ENCODE assay signal across 21 cellular contexts in genomic region chr5:143393516-143393915, GRCh38. TPM values are rescaled to one million over a fixed set of nuclear protein-coding genes. Genes with fewer than 3 reads are reported as not detected.
DNase-seq lines count a peak whose midpoint lies in the region; ATAC-seq, FAIRE-seq and TF ChIP-seq lines count a peak whose summit lies in the region.
"Had no signal": no experiment of that assay in that cellular context is flagged by ENCODE, and none has a peak within 500 bp of the region (broad histone marks: within the 10 kb centered on the region; RNA-seq: fewer than 3 reads in every experiment).

No MANE protein-coding gene starts in this region.

- H3K4me2 ChIP-seq in HepG2 (ENCODE audit: low read depth, low read length) (no peak overlapping the region), H9 (ENCODE audit: insufficient read depth, insufficient read length, low read length) (no peak overlapping the region)

- H3K4me1 ChIP-seq in liver (ENCODE audit: control insufficient read depth in 4 of 4, insufficient read depth in 4 of 4, low read length in 3 of 4) (peaks cover 0 to 83% (median 39%) of the 10 kb centered on the region in 4 donors), HepG2 (ENCODE audit: insufficient read depth, low read length) (peaks cover 53% of the 10 kb centered on the region), Panc1 (ENCODE audit: control insufficient read depth, insufficient read depth, low read length) (peaks cover 47% of the 10 kb centered on the region), lower lobe of right lung (peaks cover 94% of the 10 kb centered on the region), H9 (ENCODE audit: insufficient read depth, low read length) (no peaks in the 10 kb centered on the region)

- peaks cover 1% of the 10 kb centered on the region for H3K27me3 Mint-ChIP-seq in progenitor cell of endocrine pancreas
- H3K27me3 Mint-ChIP-seq in H9 (ENCODE audit: low read depth) = no peaks in the 10 kb centered on the region
- H3K27me3 Mint-ChIP-seq: stimulated activated naive CD8-positive, alpha-beta T cell treated with anti-CD3 and anti-CD28 coated beads, Interleukin-15, Interleukin-2, amounts not matched to agents 100 ng/mL and 50 ng/mL, for 24 hours had no signal

- CTCF ChIA-PET in HepG2 (lab: Yijun Ruan, JAX; ENCODE audit: low intra/inter-chr PET ratio, low total read pairs) = no interaction called here
- CTCF ChIA-PET in Panc1 (lab: Charles Lee) = no interaction called here

- intact Hi-C loops in HepG2 (cut with micrococcal nuclease; ENCODE audit: unreplicated experiment) (no loop called here), Panc1 (cut with micrococcal nuclease; ENCODE audit: unreplicated experiment) (loop anchor here (10.0 kb wide), 1 partner anchor 89 kb away; no protein-coding TSS in a partner anchor), lower lobe of right lung (cut with DNase I) (no loop called here)

- H3K9ac ChIP-seq in liver (ENCODE audit: low read depth in 1 of 2, low read length in 2 of 2) (no peak overlapping the region), HepG2 (ENCODE audit: insufficient read depth, low read depth, low read length) (no peak overlapping the region), H9 (ENCODE audit: extremely low read depth, insufficient read length, low read length) (no peak overlapping the region)

- WGBS in liver = 51% methylated on average over 1 of the region's 1 CpG
- WGBS in HepG2 (ENCODE audit: low lambda C conversion rate) = 88% methylated on average over 1 of the region's 1 CpG
- WGBS in H9 (ENCODE audit: extremely low coverage, insufficient read length, low lambda C conversion rate) = no CpG with 5 or more reads among the region's 1 CpG

- H3K23me2 ChIP-seq in H9 (ENCODE audit: insufficient read length, low read depth, low read length, poor library complexity, severe bottlenecking) = no peaks in the 10 kb centered on the region

- H3K36me3 ChIP-seq in liver (ENCODE audit: control insufficient read depth in 4 of 4, insufficient read depth in 3 of 4, low read depth in 1 of 4, low read length in 3 of 4) (no peaks in the 10 kb centered on the region), HepG2 (replicated peaks in 1 of 2; ENCODE audit: control insufficient read depth in 1 of 2, insufficient read depth in 2 of 2, low read length in 2 of 2) (no peaks in the 10 kb centered on the region), Panc1 (ENCODE audit: control insufficient read depth, insufficient read depth, low read length) (no peaks in the 10 kb centered on the region; the same call in 1 of the 2 replicates), lower lobe of right lung (no peaks in the 10 kb centered on the region)

- no peak overlapping the region for H3K4me3 Mint-ChIP-seq in progenitor cell of endocrine pancreas (ENCODE audit: low read depth)
- no peak overlapping the region for H3K4me3 Mint-ChIP-seq in H9
- H3K4me3 Mint-ChIP-seq: stimulated activated naive CD8-positive, alpha-beta T cell treated with anti-CD3 and anti-CD28 coated beads, Interleukin-15, Interleukin-2, amounts not matched to agents 100 ng/mL and 50 ng/mL, for 24 hours had no signal

- H2AK5ac ChIP-seq in H9 (ENCODE audit: insufficient read length, low read length) = no peak overlapping the region

- H3K18ac ChIP-seq in H9 (ENCODE audit: insufficient read length, low read depth, low read length) = no peak overlapping the region

- no peak overlapping the region for H2BK120ac ChIP-seq in H9 (ENCODE audit: low read depth, low read length, poor library complexity, severe bottlenecking)

- BruUV-seq in HepG2 (replicated peaks; lab: Mats Ljungman, UMichigan) = no TSS peak
- BruUV-seq in Panc1 (replicated peaks; lab: Mats Ljungman, UMichigan) = no TSS peak

- POLR2A ChIA-PET in HepG2 (lab: Yijun Ruan, JAX) = interaction anchor here (1.5 kb wide), 1 partner anchor 11 kb away, joined by 7 read pairs; the partner anchor contains the start of gene NR3C1
- POLR2A ChIA-PET in Panc1 (lab: Charles Lee) = interaction anchor here (0.6 kb wide), 1 partner anchor 285 kb away, joined by 3 read pairs; no protein-coding TSS in a partner anchor

- H2BK12ac ChIP-seq in H9 (ENCODE audit: insufficient read length, low read depth, low read length) = no peak overlapping the region

- H2AFZ ChIP-seq in HepG2 (ENCODE audit: low read length) (no peak overlapping the region), H9 (ENCODE audit: low read length) (no peak overlapping the region)

- H3K27ac Mint-ChIP-seq in progenitor cell of endocrine pancreas (no peak overlapping the region), H9 (peak overlapping the region in 1 of 3 experiments; percentile 40; a peak in 1 of 7 replicates)
- H3K27ac Mint-ChIP-seq: stimulated activated naive CD8-positive, alpha-beta T cell treated with anti-CD3 and anti-CD28 coated beads, Interleukin-15, Interleukin-2, amounts not matched to agents 100 ng/mL and 50 ng/mL, for 24 hours had no signal

- H3K9me3 ChIP-seq in liver (ENCODE audit: control insufficient read depth in 4 of 4, low read length in 3 of 4) (no peaks in the 10 kb centered on the region), HepG2 (ENCODE audit: low read length) (no peaks in the 10 kb centered on the region), Panc1 (ENCODE audit: control insufficient read depth, insufficient read depth, low read depth, low read length) (no peaks in the 10 kb centered on the region), lower lobe of right lung (no peaks in the 10 kb centered on the region), H9 (ENCODE audit: control insufficient read depth, low read depth, low read length) (no peaks in the 10 kb centered on the region)

- TF ChIP-seq CTCF in liver (IDR thresholded peaks at IDR 0.05; ENCODE audit: low read depth, low read length, missing input control) = no peak
- no peak for TF ChIP-seq CTCF in HepG2 (CRISPR knock-in tag; IDR thresholded peaks at IDR 0.05)
- no peak for TF ChIP-seq CTCF in Panc1 (IDR thresholded peaks at IDR 0.05)
- no peak for TF ChIP-seq CTCF in lower lobe of right lung (IDR thresholded peaks at IDR 0.05)
- TF ChIP-seq CTCF in progenitor cell of endocrine pancreas (IDR thresholded peaks at IDR 0.05; ENCODE audit: unreplicated experiment) = no peak
- no peak for TF ChIP-seq CTCF in H9 (conservative IDR thresholded peaks at IDR 0.05)

- H2BK20ac ChIP-seq in H9 (ENCODE audit: low read depth, low read length, poor library complexity, severe bottlenecking) = no peak overlapping the region

- in situ Hi-C loops in HepG2 (cut with HindIII; ENCODE audit: extremely low pct_ligation_motif_present, low pct_unique_long_range_greater_than_20kb) = no loop called here
- in situ Hi-C loops in Panc1 (cut with HindIII; ENCODE audit: low pct_unique_long_range_greater_than_20kb, low sequenced_read_pairs) = no loop called here

- TF ChIP-seq RAD21 in liver (IDR thresholded peaks at IDR 0.05) (no peak), HepG2 (CRISPR knock-in tag; IDR thresholded peaks at IDR 0.05) (no peak)

- H4K20me1 ChIP-seq in HepG2 (ENCODE audit: insufficient read depth, low read length) (no peaks in the 10 kb centered on the region), H9 (ENCODE audit: control insufficient read depth, insufficient read depth, insufficient read length) (no peaks in the 10 kb centered on the region)

- H2BK15ac ChIP-seq in H9 (ENCODE audit: low read depth, low read length) = no peak overlapping the region

- H3K79me1 ChIP-seq in H9 (ENCODE audit: insufficient read depth, low read depth, low read length, poor library complexity, severe bottlenecking) = no peaks in the 10 kb centered on the region

- H3K4me3 ChIP-seq in liver (ENCODE audit: low read depth in 1 of 3, low read length in 3 of 3) (no peak overlapping the region), HepG2 (replicated peaks in 1 of 3; ENCODE audit: insufficient read depth in 1 of 3, low read depth in 2 of 3, low read length in 3 of 3) (no peak overlapping the region), Panc1 (ENCODE audit: low read depth in 2 of 2, low read length in 2 of 2) (no peak overlapping the region), lower lobe of right lung (no peak overlapping the region)

- H3K4ac ChIP-seq in H9 (ENCODE audit: low read depth, low read length) = no peak overlapping the region

- no peak overlapping the region for H4K5ac ChIP-seq in H9 (ENCODE audit: insufficient read length, low read depth, low read length)

- H3K79me2 ChIP-seq in HepG2 (ENCODE audit: insufficient read depth, low read length) (peaks cover 95% of the 10 kb centered on the region), H9 (ENCODE audit: insufficient read depth, low read length) (no peaks in the 10 kb centered on the region)

- no peaks in the 10 kb centered on the region for H3K9me3 Mint-ChIP-seq in progenitor cell of endocrine pancreas (ENCODE audit: low read depth)
- no peaks in the 10 kb centered on the region for H3K9me3 Mint-ChIP-seq in H9
- H3K9me3 Mint-ChIP-seq: stimulated activated naive CD8-positive, alpha-beta T cell treated with anti-CD3 and anti-CD28 coated beads, Interleukin-15, Interleukin-2, amounts not matched to agents 100 ng/mL and 50 ng/mL, for 24 hours had no signal

- DNase-seq in HepG2 (ENCODE audit: low spot score) (no peak), Panc1 (ENCODE audit: low read depth, low spot score) (no peak), lower lobe of right lung (no peak), progenitor cell of endocrine pancreas (ENCODE audit: low spot score, unreplicated experiment) (no peak), H9 (no peak)
- no peak for DNase-seq in stimulated activated CD4-positive, alpha-beta T cell treated with anti-CD3 and anti-CD28 coated beads, Interleukin-12 subunit alpha, Interleukin-12 subunit beta, amount 100 ng/mL, for 4 hours
- DNase-seq: activated CD4-positive, alpha-beta T cell treated with anti-CD3 and anti-CD28 coated beads for 48 hours; activated CD8-positive, alpha-beta memory T cell treated with anti-CD3 and anti-CD28 coated beads, Interleukin-2, amount 50 U/mL, for 4 hours; activated effector memory CD4-positive, alpha-beta T cell treated with anti-CD3 and anti-CD28 coated beads, Interleukin-2, amount 50 U/mL, for 16 hours; amniotic stem cell; erythroblast; left colon; NCI-H1048; NCI-H2029 treated with DMSO at 0.1 percent for 48 hours; NCI-H446; NK-92 treated with Interleukin-12 subunit alpha and Interleukin-12 subunit beta, amount 100 ng/mL, for 24 hours; stimulated activated CD4-positive, alpha-beta T cell treated with anti-CD3 and anti-CD28 coated beads, Interleukin-1b, Interleukin-23, amount 100 ng/mL, for 48 hours had no signal

- H3K27me3 ChIP-seq in liver (ENCODE audit: control insufficient read depth in 4 of 4, insufficient read depth in 4 of 4, low read length in 3 of 4) (no peaks in the 10 kb centered on the region), HepG2 (ENCODE audit: control insufficient read depth in 1 of 2, insufficient read depth in 2 of 2, low read length in 2 of 2) (no peaks in the 10 kb centered on the region), Panc1 (ENCODE audit: control insufficient read depth, insufficient read depth, low read length) (no peaks in the 10 kb centered on the region), lower lobe of right lung (ENCODE audit: low read depth) (no peaks in the 10 kb centered on the region), H9 (ENCODE audit: insufficient read depth, low read length) (no peaks in the 10 kb centered on the region)

- no peak overlapping the region for H2BK5ac ChIP-seq in H9 (ENCODE audit: insufficient read length, low read length)

- H3K27ac ChIP-seq in liver (ENCODE audit: low read depth in 1 of 2, low read length in 2 of 2) (peak overlapping the region in 1 of 2 donors; percentile 19), HepG2 (ENCODE audit: extremely low read length, insufficient read depth, low read length) (no peak overlapping the region), Panc1 (ENCODE audit: low read length) (peak overlapping the region; percentile 69; the same call in 1 of the 2 replicates), lower lobe of right lung (peak overlapping the region; percentile 3), H9 (ENCODE audit: insufficient read length, low read depth, low read length) (no peak overlapping the region)

- ATAC-seq in HepG2 (no peak), Panc1 (no peak), lower lobe of right lung (no peak), esophagus mucosa (no peak)
- ATAC-seq: left colon had no signal

- no peak overlapping the region for H3T11ph ChIP-seq in H9 (ENCODE audit: low read length)

- no peak overlapping the region for H4K91ac ChIP-seq in H9 (ENCODE audit: insufficient read length, low read depth, low read length)

- FAIRE-seq in HepG2 (lab: Jason Lieb, UNC) = no peak
- FAIRE-seq: TTC549 had no signal

- H3K56ac ChIP-seq in H9 (ENCODE audit: insufficient read length, low read depth, low read length) = no peak overlapping the region

- H4K8ac ChIP-seq in H9 (replicated peaks; ENCODE audit: insufficient read length, low read depth, low read length) = no peak overlapping the region

- H3K36me3 Mint-ChIP-seq in progenitor cell of endocrine pancreas (ENCODE audit: insufficient read depth) (no peaks in the 10 kb centered on the region), H9 (ENCODE audit: insufficient read depth in 1 of 3, low read depth in 3 of 3) (peaks cover 0 to 5% (median 0%) of the 10 kb centered on the region in 3 experiments; a peak in 1 of 7 replicates)

- TF ChIP-seq EP300 in HepG2 (IDR thresholded peaks at IDR 0.05; ENCODE audit: low read depth in 2 of 2, low read length in 2 of 2) = no peak
- no peak for TF ChIP-seq EP300 in HepG2 (CRISPR knock-in tag; IDR thresholded peaks at IDR 0.05; ENCODE audit: borderline replicate concordance)

- no peak overlapping the region for H3K14ac ChIP-seq in H9 (ENCODE audit: insufficient read depth, low read length)

- TF ChIP-seq POLR2A in HepG2 (IDR thresholded peaks at IDR 0.05; ENCODE audit: insufficient read depth in 1 of 2, low read depth in 2 of 2, low read length in 2 of 2) = no peak

- H3K23ac ChIP-seq in H9 (ENCODE audit: insufficient read length, low read depth, low read length) = no peak overlapping the region

- H3K4me1 Mint-ChIP-seq in progenitor cell of endocrine pancreas (ENCODE audit: low read depth) (peaks cover 1% of the 10 kb centered on the region), H9 (peaks cover 42 to 49% of the 10 kb centered on the region in 2 experiments)

RNA-seq across cellular contexts. Expression of gene NR3C1, which starts 10.0 kb away (rescaled TPM):
- total RNA-seq in liver (10 to 100 TPM; 27.3 to 36.4 TPM), HepG2 (2016; rRNA removed; fragmentation: Illumina TruSeq; extraction: Trizol) (24.3 and 30.0 TPM in 2 replicates), Panc1 (2021; ENCODE audit: unreplicated experiment) (52.6 TPM), lower lobe of right lung (110 TPM), esophagus mucosa (32.4 TPM), progenitor cell of endocrine pancreas (6.1 and 6.7 TPM in 2 replicates), H9 (2021) (26.5 and 31.4 TPM in 2 replicates)
- polyA plus RNA-seq in liver (10 to 100 TPM; 24.5 to 30.7 TPM), HepG2 (2011; rRNA removed) (8.9 and 10.0 TPM in 2 replicates)
- 34.6 and 40.8 TPM in 2 replicates for total RNA-seq in HepG2 (2016; cell fraction: cytosol; rRNA removed; fragmentation: Illumina TruSeq; extraction: Trizol; ENCODE audit: low read depth)
- 27.6 and 29.7 TPM in 2 replicates for total RNA-seq in HepG2 (2016; cell fraction: insoluble cytoplasmic fraction; rRNA removed; fragmentation: Illumina TruSeq; extraction: Trizol)
- 42.6 and 43.8 TPM in 2 replicates for total RNA-seq in HepG2 (2016; cell fraction: membrane; rRNA removed; fragmentation: Illumina TruSeq; extraction: Trizol)
- 41.0 and 41.5 TPM in 2 replicates for total RNA-seq in HepG2 (2016; cell fraction: nucleus; rRNA removed; fragmentation: Illumina TruSeq; extraction: Trizol)
- polyA plus RNA-seq in HepG2 (2011; cell fraction: cytosol; rRNA removed) = 4.5 and 7.8 TPM in 2 replicates
- 4.7 and 5.3 TPM in 2 replicates for polyA plus RNA-seq in HepG2 (2011; cell fraction: nucleus; rRNA removed)
- 17.8 and 19.1 TPM in 2 replicates for polyA plus RNA-seq in HepG2 (2012)
- 0.48 and 0.52 TPM in 2 replicates for polyA plus RNA-seq in HepG2 (2016; cell fraction: cytosol; fragmentation: Illumina TruSeq; extraction: Trizol; ENCODE audit: low read depth)
- polyA plus RNA-seq in HepG2 (2016; cell fraction: insoluble cytoplasmic fraction; fragmentation: Illumina TruSeq; extraction: Trizol; ENCODE audit: low read depth) = 14.7 and 15.8 TPM in 2 replicates
- polyA plus RNA-seq in HepG2 (2016; cell fraction: membrane; fragmentation: Illumina TruSeq; extraction: Trizol; ENCODE audit: low read depth) = 3.1 and 3.3 TPM in 2 replicates
- polyA plus RNA-seq in HepG2 (2016; cell fraction: nucleus; fragmentation: Illumina TruSeq; extraction: Trizol; ENCODE audit: insufficient read depth, low read depth) = 11.1 and 11.7 TPM in 2 replicates
- polyA minus RNA-seq in HepG2 (2011; rRNA and poly(A)+ RNA removed; ENCODE audit: low replicate concordance) = 13.6 and 58.6 TPM in 2 replicates
- polyA minus RNA-seq in HepG2 (2011; cell fraction: cytosol; rRNA and poly(A)+ RNA removed) = 18.9 and 21.2 TPM in 2 replicates
- 45.3 and 61.3 TPM in 2 replicates for polyA minus RNA-seq in HepG2 (2011; cell fraction: nucleus; rRNA and poly(A)+ RNA removed)
- polyA plus RNA-seq in Panc1 (2012; ENCODE audit: insufficient read length) = 15.0 TPM

Comparison
In these comparisons a context has a peak if more than half of its experiments do, and no peak if none do; other contexts are left out.
1. H3K27ac ChIP-seq: peak in Panc1 (single experiment) and lower lobe of right lung (single experiment); none in HepG2 (single experiment) and H9 (single experiment).